ENCODE assay signal across 1 cellular context in the genomic region with DNA sequence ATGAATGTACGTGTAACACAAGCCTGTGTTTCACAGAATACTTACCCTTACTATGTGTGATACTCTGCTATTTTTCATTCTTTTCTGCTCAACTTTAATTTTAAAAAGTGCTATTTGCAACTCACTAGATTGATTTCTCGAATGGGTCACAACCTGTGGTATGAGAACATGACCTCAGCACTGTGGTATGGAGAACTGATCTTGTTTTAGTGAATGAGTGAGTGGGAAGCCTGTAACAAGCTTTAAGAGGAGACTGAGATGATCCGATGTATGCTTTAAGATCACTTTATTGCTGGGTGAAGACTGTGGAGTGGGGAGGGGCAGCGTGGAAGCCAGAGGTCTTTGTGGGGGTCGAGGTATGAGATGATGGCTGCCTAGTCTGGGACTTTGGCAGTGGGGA.
TF ChIP-seq lines count a peak whose summit lies in the region.

No MANE protein-coding gene starts in this region.

TF ChIP-seq in SK-N-SH treated with all-trans-retinoic acid at 6 μM for 48 hours, 23 proteins besides CTCF, POLR2A, EP300 and RAD21 (continued from another document):
- TF ChIP-seq, protein P1, sequence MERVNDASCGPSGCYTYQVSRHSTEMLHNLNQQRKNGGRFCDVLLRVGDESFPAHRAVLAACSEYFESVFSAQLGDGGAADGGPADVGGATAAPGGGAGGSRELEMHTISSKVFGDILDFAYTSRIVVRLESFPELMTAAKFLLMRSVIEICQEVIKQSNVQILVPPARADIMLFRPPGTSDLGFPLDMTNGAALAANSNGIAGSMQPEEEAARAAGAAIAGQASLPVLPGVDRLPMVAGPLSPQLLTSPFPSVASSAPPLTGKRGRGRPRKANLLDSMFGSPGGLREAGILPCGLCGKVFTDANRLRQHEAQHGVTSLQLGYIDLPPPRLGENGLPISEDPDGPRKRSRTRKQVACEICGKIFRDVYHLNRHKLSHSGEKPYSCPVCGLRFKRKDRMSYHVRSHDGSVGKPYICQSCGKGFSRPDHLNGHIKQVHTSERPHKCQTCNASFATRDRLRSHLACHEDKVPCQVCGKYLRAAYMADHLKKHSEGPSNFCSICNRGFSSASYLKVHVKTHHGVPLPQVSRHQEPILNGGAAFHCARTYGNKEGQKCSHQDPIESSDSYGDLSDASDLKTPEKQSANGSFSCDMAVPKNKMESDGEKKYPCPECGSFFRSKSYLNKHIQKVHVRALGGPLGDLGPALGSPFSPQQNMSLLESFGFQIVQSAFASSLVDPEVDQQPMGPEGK (CRISPR knock-in tag; IDR thresholded peaks at IDR 0.05; ENCODE audit: borderline replicate concordance): no peak
- TF ChIP-seq ESRRG (CRISPR knock-in tag; IDR thresholded peaks at IDR 0.05) (no peak), ZNF70 (CRISPR knock-in tag; IDR thresholded peaks at IDR 0.05) (no peak), PPARA (CRISPR knock-in tag; IDR thresholded peaks at IDR 0.05; ENCODE audit: borderline replicate concordance) (no peak), TCF4 (CRISPR knock-in tag; IDR thresholded peaks at IDR 0.05; ENCODE audit: borderline replicate concordance) (no peak), CSDC2 (CRISPR knock-in tag; IDR thresholded peaks at IDR 0.05) (no peak)
